Comparison of ENCODE assay signal across 23 cellular contexts in genomic region chr4:42789168-42789567, GRCh38.
DNase-seq lines count a peak whose midpoint lies in the region; ATAC-seq, FAIRE-seq and TF ChIP-seq lines count a peak whose summit lies in the region.
"Had no signal": no experiment of that assay in that cellular context is flagged by ENCODE, and none has a peak within 500 bp of the region (broad histone marks: within the 10 kb centered on the region; RNA-seq: fewer than 3 reads in every experiment).

No MANE protein-coding gene starts in this region.

- H3K9me3 Mint-ChIP-seq in natural killer cell treated with Interleukin-12 subunit alpha and Interleukin-12 subunit beta and Interleukin-15 and Interleukin-18, amount 100 ng/mL, for 72 hours = no peaks in the 10 kb centered on the region
- no peaks in the 10 kb centered on the region for H3K9me3 Mint-ChIP-seq in natural killer cell
- H3K9me3 Mint-ChIP-seq: CD4-positive, alpha-beta T cell had no signal

- no peaks in the 10 kb centered on the region for H3K36me3 Mint-ChIP-seq in natural killer cell treated with Interleukin-12 subunit alpha and Interleukin-12 subunit beta and Interleukin-15 and Interleukin-18, amount 100 ng/mL, for 72 hours
- H3K36me3 Mint-ChIP-seq in natural killer cell = no peaks in the 10 kb centered on the region

- peak overlapping the region in 1 of 2 donors; percentile 30 for H3K27ac Mint-ChIP-seq in natural killer cell treated with Interleukin-12 subunit alpha and Interleukin-12 subunit beta and Interleukin-15 and Interleukin-18, amount 100 ng/mL, for 72 hours
- no peak overlapping the region for H3K27ac Mint-ChIP-seq in natural killer cell
- H3K27ac Mint-ChIP-seq: B cell; CD4-positive, alpha-beta T cell had no signal

- peaks cover 11 to 16% of the 10 kb centered on the region in 2 donors for H3K4me1 Mint-ChIP-seq in natural killer cell treated with Interleukin-12 subunit alpha and Interleukin-12 subunit beta and Interleukin-15 and Interleukin-18, amount 100 ng/mL, for 72 hours (ENCODE audit: low read depth in 2 of 2)
- no peaks in the 10 kb centered on the region for H3K4me1 Mint-ChIP-seq in natural killer cell
- H3K4me1 Mint-ChIP-seq: B cell had no signal

- DNase-seq in natural killer cell treated with Interleukin-12 subunit alpha and Interleukin-12 subunit beta and Interleukin-15 and Interleukin-18, amount 100 ng/mL, for 72 hours (ENCODE audit: low spot score) = no peak
- DNase-seq in natural killer cell (no peak), urothelium cell line (ENCODE audit: low spot score) (no peak)
- no peak for DNase-seq in activated CD4-positive, CD25-positive, alpha-beta regulatory T cell treated with anti-CD3 and anti-CD28 coated beads, Interleukin-2, amount 50 U/mL, for 72 hours
- DNase-seq: ACHN; Calu3; CD4-positive, alpha-beta T cell; DMS79 treated with DMSO at 0.1 percent for 48 hours; MG63; NCI-H1105 treated with DMSO at 0.1 percent for 48 hours; NCI-H1930; NCI-H2171 treated with DMSO at 0.1 percent for 48 hours; NCI-H510A; Peyer's patch; Right ventricle myocardium superior; SK-N-SH had no signal

- peak; percentile 37 for FAIRE-seq in urothelium cell line (lab: Jason Lieb, UNC)
- FAIRE-seq: G401.6, H54 had no signal

- TF ChIP-seq CTCF in natural killer cell (IDR thresholded peaks at IDR 0.05) = no peak

- H3K4me3 Mint-ChIP-seq in natural killer cell treated with Interleukin-12 subunit alpha and Interleukin-12 subunit beta and Interleukin-15 and Interleukin-18, amount 100 ng/mL, for 72 hours = peak overlapping the region; percentile 25
- H3K4me3 Mint-ChIP-seq in natural killer cell = no peak overlapping the region
- H3K4me3 Mint-ChIP-seq: B cell; CD4-positive, alpha-beta T cell had no signal

- peaks cover 0 to 8% of the 10 kb centered on the region in 2 donors for H3K27me3 Mint-ChIP-seq in natural killer cell treated with Interleukin-12 subunit alpha and Interleukin-12 subunit beta and Interleukin-15 and Interleukin-18, amount 100 ng/mL, for 72 hours
- H3K27me3 Mint-ChIP-seq in natural killer cell (ENCODE audit: low read depth in 2 of 2) = no peaks in the 10 kb centered on the region
- H3K27me3 Mint-ChIP-seq: CD4-positive, alpha-beta T cell had no signal

- intact Hi-C loops in natural killer cell (cut with micrococcal nuclease) = no loop called here

- peak; percentile 79 to 86 for ATAC-seq in natural killer cell treated with Interleukin-12 subunit alpha and Interleukin-12 subunit beta and Interleukin-15 and Interleukin-18, amount 100 ng/mL, for 72 hours
- ATAC-seq in natural killer cell = no peak
- peak; percentile 73 for ATAC-seq in GM19351 (IDR thresholded peaks at IDR 0.05; ENCODE audit: unreplicated experiment)
- ATAC-seq in HG03432 (IDR thresholded peaks at IDR 0.05; ENCODE audit: unreplicated experiment) = peak; percentile 76
- no peak for ATAC-seq in GM19467 (IDR thresholded peaks at IDR 0.05; ENCODE audit: unreplicated experiment)
- no peak for ATAC-seq in HG02973 (IDR thresholded peaks at IDR 0.05; ENCODE audit: unreplicated experiment)

Comparison
In these comparisons a context has a peak if more than half of its experiments do, and no peak if none do; other contexts are left out.
1. ATAC-seq: peak in natural killer cell treated with Interleukin-12 subunit alpha and Interleukin-12 subunit beta and Interleukin-15 and Interleukin-18, amount 100 ng/mL, for 72 hours (2 of 2), GM19351 (single experiment) and HG03432 (single experiment); none in natural killer cell (0 of 3), GM19467 (single experiment) and HG02973 (single experiment).